ENCODE assay signal across 1 cellular context in the genomic region with DNA sequence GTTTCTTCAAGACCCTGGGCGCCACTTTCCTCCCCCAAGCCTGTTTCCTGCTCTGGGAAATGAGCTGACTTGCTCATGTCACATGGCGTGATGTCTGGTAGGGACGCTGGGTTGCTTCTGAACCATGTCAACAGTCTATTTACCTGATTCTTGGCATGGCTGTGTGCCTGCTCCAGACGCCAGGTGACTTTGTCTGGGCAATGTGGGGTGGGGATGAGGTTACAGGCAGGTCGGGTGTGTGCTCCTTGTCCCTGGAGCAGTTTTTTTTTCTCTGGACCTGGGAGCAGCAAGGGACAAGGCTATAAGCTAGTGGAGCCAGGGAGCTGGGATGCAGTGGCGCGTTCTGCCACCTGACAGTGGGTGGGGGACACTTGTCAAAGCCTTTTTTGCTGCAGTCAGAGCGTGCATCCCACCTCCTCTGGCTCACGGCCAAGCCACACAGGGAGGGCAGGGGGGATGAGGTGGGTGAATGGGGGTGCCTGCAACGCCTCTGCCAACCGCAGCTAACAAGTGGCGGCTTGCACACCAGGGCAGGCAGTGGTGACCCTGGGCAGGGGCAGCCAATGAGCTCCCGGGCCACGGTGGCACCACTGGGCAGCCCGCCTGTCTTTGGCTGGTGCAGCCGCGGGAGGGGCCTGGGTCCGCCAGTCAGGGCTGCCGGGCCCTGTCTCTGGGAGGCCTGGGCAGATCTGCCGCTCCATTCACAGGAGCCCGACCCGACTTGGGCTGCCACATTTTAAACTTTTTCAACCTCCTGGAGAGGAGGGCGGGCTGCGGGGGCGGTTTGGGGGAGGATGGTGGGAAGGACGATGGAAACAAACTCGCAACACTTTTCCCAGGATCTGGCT.
TF ChIP-seq lines count a peak whose summit lies in the region.

No MANE protein-coding gene starts in this region.

TF ChIP-seq in HepG2, 621 proteins besides CTCF, POLR2A, EP300 and RAD21 (continued from another document and continues in another):
- TF ChIP-seq, protein P1, sequence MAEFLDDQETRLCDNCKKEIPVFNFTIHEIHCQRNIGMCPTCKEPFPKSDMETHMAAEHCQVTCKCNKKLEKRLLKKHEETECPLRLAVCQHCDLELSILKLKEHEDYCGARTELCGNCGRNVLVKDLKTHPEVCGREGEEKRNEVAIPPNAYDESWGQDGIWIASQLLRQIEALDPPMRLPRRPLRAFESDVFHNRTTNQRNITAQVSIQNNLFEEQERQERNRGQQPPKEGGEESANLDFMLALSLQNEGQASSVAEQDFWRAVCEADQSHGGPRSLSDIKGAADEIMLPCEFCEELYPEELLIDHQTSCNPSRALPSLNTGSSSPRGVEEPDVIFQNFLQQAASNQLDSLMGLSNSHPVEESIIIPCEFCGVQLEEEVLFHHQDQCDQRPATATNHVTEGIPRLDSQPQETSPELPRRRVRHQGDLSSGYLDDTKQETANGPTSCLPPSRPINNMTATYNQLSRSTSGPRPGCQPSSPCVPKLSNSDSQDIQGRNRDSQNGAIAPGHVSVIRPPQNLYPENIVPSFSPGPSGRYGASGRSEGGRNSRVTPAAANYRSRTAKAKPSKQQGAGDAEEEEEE (CRISPR knock-in tag; IDR thresholded peaks at IDR 0.05; ENCODE audit: borderline replicate concordance) = peak; percentile 33; the same call in 1 of the 2 replicates
- TF ChIP-seq ZNF737 (CRISPR knock-in tag; IDR thresholded peaks at IDR 0.05; ENCODE audit: borderline replicate concordance) = no peak
- peak; percentile 99 for TF ChIP-seq RFXAP (CRISPR knock-in tag; IDR thresholded peaks at IDR 0.05; ENCODE audit: borderline replicate concordance)
- TF ChIP-seq DRAP1 (CRISPR knock-in tag; IDR thresholded peaks at IDR 0.05) = peak; percentile 73
- no peak; the same call in 1 of the 2 replicates for TF ChIP-seq ZFP90 (CRISPR knock-in tag; IDR thresholded peaks at IDR 0.05; ENCODE audit: borderline replicate concordance)
- TF ChIP-seq ZNF557 (CRISPR knock-in tag; IDR thresholded peaks at IDR 0.05) = no peak
- no peak for TF ChIP-seq U2AF1 (optimal IDR thresholded peaks at IDR 0.05; ENCODE audit: low read depth, low read length)
- TF ChIP-seq HMGA1 (CRISPR knock-in tag; conservative IDR thresholded peaks at IDR 0.05) = no peak
- TF ChIP-seq GABPA (IDR thresholded peaks at IDR 0.05; ENCODE audit: low read depth, low read length) = no peak
- no peak for TF ChIP-seq GABPA (CRISPR knock-in tag; IDR thresholded peaks at IDR 0.05; ENCODE audit: low read depth)
- TF ChIP-seq ZNF577 (CRISPR knock-in tag; IDR thresholded peaks at IDR 0.05; ENCODE audit: borderline replicate concordance, low read depth) = no peak
- no peak for TF ChIP-seq RELA (CRISPR knock-in tag; IDR thresholded peaks at IDR 0.05)
- no peak for TF ChIP-seq ZNF644 (CRISPR knock-in tag; IDR thresholded peaks at IDR 0.05; ENCODE audit: low read depth)
- no peak for TF ChIP-seq HNF4G (IDR thresholded peaks at IDR 0.05; ENCODE audit: borderline replicate concordance, low read depth, low read length)
- TF ChIP-seq HNF4G (CRISPR knock-in tag; IDR thresholded peaks at IDR 0.05; ENCODE audit: borderline replicate concordance, low read depth) = no peak
- peak; percentile 31; the same call in 1 of the 2 replicates for TF ChIP-seq RARA (CRISPR knock-in tag; IDR thresholded peaks at IDR 0.05)
- TF ChIP-seq, protein P2, sequence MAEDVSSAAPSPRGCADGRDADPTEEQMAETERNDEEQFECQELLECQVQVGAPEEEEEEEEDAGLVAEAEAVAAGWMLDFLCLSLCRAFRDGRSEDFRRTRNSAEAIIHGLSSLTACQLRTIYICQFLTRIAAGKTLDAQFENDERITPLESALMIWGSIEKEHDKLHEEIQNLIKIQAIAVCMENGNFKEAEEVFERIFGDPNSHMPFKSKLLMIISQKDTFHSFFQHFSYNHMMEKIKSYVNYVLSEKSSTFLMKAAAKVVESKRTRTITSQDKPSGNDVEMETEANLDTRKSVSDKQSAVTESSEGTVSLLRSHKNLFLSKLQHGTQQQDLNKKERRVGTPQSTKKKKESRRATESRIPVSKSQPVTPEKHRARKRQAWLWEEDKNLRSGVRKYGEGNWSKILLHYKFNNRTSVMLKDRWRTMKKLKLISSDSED (CRISPR knock-in tag; IDR thresholded peaks at IDR 0.05) = no peak
- TF ChIP-seq ZSCAN20 (CRISPR knock-in tag; IDR thresholded peaks at IDR 0.05; ENCODE audit: borderline replicate concordance) = no peak
- no peak; the same call in 1 of the 2 replicates for TF ChIP-seq ZNF510 (CRISPR knock-in tag; IDR thresholded peaks at IDR 0.05; ENCODE audit: low read depth)
- no peak for TF ChIP-seq TARDBP (CRISPR knock-in tag; IDR thresholded peaks at IDR 0.05)
- peak; percentile 53; the same call in 1 of the 2 replicates for TF ChIP-seq GTF3A (CRISPR knock-in tag; conservative IDR thresholded peaks at IDR 0.05)
- no peak for TF ChIP-seq NAIF1 (CRISPR knock-in tag; IDR thresholded peaks at IDR 0.05; ENCODE audit: borderline replicate concordance)
- TF ChIP-seq RXRA (CRISPR knock-in tag; IDR thresholded peaks at IDR 0.05) = peak; percentile 37; the same call in 1 of the 2 replicates
- TF ChIP-seq TAF15 (IDR thresholded peaks at IDR 0.05; ENCODE audit: low read depth, low read length, poor library complexity, severe bottlenecking) = no peak
- TF ChIP-seq CENPBD1 (CRISPR knock-in tag; IDR thresholded peaks at IDR 0.05; ENCODE audit: borderline replicate concordance, low read depth) = no peak; the same call in 1 of the 2 replicates
- TF ChIP-seq, protein P3, sequence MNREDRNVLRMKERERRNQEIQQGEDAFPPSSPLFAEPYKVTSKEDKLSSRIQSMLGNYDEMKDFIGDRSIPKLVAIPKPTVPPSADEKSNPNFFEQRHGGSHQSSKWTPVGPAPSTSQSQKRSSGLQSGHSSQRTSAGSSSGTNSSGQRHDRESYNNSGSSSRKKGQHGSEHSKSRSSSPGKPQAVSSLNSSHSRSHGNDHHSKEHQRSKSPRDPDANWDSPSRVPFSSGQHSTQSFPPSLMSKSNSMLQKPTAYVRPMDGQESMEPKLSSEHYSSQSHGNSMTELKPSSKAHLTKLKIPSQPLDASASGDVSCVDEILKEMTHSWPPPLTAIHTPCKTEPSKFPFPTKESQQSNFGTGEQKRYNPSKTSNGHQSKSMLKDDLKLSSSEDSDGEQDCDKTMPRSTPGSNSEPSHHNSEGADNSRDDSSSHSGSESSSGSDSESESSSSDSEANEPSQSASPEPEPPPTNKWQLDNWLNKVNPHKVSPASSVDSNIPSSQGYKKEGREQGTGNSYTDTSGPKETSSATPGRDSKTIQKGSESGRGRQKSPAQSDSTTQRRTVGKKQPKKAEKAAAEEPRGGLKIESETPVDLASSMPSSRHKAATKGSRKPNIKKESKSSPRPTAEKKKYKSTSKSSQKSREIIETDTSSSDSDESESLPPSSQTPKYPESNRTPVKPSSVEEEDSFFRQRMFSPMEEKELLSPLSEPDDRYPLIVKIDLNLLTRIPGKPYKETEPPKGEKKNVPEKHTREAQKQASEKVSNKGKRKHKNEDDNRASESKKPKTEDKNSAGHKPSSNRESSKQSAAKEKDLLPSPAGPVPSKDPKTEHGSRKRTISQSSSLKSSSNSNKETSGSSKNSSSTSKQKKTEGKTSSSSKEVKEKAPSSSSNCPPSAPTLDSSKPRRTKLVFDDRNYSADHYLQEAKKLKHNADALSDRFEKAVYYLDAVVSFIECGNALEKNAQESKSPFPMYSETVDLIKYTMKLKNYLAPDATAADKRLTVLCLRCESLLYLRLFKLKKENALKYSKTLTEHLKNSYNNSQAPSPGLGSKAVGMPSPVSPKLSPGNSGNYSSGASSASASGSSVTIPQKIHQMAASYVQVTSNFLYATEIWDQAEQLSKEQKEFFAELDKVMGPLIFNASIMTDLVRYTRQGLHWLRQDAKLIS (CRISPR knock-in tag; IDR thresholded peaks at IDR 0.05) = peak; percentile 18; the same call in 1 of the 2 replicates
- TF ChIP-seq IKZF1 (IDR thresholded peaks at IDR 0.05) = no peak
- no peak for TF ChIP-seq CHCHD3 (CRISPR knock-in tag; IDR thresholded peaks at IDR 0.05)
- TF ChIP-seq MXD3 (CRISPR knock-in tag; IDR thresholded peaks at IDR 0.05) = no peak
- TF ChIP-seq NFKB2 (CRISPR knock-in tag; IDR thresholded peaks at IDR 0.05; ENCODE audit: borderline replicate concordance) = no peak
- TF ChIP-seq SALL2 (CRISPR knock-in tag; IDR thresholded peaks at IDR 0.05) = peak; percentile 27; the same call in 1 of the 2 replicates
- no peak for TF ChIP-seq GTF2F1 (IDR thresholded peaks at IDR 0.05; ENCODE audit: low read length)
- no peak for TF ChIP-seq FOXA1 (IDR thresholded peaks at IDR 0.05)
- TF ChIP-seq FOXA1 (CRISPR knock-in tag; IDR thresholded peaks at IDR 0.05) = peak; percentile 25; the same call in 1 of the 2 replicates
- TF ChIP-seq, protein P4, sequence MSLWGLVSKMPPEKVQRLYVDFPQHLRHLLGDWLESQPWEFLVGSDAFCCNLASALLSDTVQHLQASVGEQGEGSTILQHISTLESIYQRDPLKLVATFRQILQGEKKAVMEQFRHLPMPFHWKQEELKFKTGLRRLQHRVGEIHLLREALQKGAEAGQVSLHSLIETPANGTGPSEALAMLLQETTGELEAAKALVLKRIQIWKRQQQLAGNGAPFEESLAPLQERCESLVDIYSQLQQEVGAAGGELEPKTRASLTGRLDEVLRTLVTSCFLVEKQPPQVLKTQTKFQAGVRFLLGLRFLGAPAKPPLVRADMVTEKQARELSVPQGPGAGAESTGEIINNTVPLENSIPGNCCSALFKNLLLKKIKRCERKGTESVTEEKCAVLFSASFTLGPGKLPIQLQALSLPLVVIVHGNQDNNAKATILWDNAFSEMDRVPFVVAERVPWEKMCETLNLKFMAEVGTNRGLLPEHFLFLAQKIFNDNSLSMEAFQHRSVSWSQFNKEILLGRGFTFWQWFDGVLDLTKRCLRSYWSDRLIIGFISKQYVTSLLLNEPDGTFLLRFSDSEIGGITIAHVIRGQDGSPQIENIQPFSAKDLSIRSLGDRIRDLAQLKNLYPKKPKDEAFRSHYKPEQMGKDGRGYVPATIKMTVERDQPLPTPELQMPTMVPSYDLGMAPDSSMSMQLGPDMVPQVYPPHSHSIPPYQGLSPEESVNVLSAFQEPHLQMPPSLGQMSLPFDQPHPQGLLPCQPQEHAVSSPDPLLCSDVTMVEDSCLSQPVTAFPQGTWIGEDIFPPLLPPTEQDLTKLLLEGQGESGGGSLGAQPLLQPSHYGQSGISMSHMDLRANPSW (CRISPR knock-in tag; IDR thresholded peaks at IDR 0.05; ENCODE audit: borderline replicate concordance) = peak; percentile 72; the same call in 1 of the 2 replicates
- 0 out of 2 replicates have a peak, but pooled peaks have one; percentile 44 for TF ChIP-seq REL (CRISPR knock-in tag; conservative IDR thresholded peaks at IDR 0.05)
- TF ChIP-seq ZMYM4 (CRISPR knock-in tag; IDR thresholded peaks at IDR 0.05) = peak; percentile 75
- TF ChIP-seq HIVEP1 (CRISPR knock-in tag; IDR thresholded peaks at IDR 0.05) = peak; percentile 33; the same call in 1 of the 2 replicates
- no peak for TF ChIP-seq HMG20B (CRISPR knock-in tag; conservative IDR thresholded peaks at IDR 0.05)
- TF ChIP-seq ZNF282 (IDR thresholded peaks at IDR 0.05; ENCODE audit: partially characterized antibody) = no peak
- no peak for TF ChIP-seq CEBPB (IDR thresholded peaks at IDR 0.05; ENCODE audit: borderline replicate concordance, low read depth, low read length)
- TF ChIP-seq YY1 (IDR thresholded peaks at IDR 0.05; ENCODE audit: insufficient read depth, insufficient replicate concordance, low read depth, low read length) = peak; percentile 20
- no peak for TF ChIP-seq BRCA1 (CRISPR knock-in tag; IDR thresholded peaks at IDR 0.05)
- TF ChIP-seq, protein P5, sequence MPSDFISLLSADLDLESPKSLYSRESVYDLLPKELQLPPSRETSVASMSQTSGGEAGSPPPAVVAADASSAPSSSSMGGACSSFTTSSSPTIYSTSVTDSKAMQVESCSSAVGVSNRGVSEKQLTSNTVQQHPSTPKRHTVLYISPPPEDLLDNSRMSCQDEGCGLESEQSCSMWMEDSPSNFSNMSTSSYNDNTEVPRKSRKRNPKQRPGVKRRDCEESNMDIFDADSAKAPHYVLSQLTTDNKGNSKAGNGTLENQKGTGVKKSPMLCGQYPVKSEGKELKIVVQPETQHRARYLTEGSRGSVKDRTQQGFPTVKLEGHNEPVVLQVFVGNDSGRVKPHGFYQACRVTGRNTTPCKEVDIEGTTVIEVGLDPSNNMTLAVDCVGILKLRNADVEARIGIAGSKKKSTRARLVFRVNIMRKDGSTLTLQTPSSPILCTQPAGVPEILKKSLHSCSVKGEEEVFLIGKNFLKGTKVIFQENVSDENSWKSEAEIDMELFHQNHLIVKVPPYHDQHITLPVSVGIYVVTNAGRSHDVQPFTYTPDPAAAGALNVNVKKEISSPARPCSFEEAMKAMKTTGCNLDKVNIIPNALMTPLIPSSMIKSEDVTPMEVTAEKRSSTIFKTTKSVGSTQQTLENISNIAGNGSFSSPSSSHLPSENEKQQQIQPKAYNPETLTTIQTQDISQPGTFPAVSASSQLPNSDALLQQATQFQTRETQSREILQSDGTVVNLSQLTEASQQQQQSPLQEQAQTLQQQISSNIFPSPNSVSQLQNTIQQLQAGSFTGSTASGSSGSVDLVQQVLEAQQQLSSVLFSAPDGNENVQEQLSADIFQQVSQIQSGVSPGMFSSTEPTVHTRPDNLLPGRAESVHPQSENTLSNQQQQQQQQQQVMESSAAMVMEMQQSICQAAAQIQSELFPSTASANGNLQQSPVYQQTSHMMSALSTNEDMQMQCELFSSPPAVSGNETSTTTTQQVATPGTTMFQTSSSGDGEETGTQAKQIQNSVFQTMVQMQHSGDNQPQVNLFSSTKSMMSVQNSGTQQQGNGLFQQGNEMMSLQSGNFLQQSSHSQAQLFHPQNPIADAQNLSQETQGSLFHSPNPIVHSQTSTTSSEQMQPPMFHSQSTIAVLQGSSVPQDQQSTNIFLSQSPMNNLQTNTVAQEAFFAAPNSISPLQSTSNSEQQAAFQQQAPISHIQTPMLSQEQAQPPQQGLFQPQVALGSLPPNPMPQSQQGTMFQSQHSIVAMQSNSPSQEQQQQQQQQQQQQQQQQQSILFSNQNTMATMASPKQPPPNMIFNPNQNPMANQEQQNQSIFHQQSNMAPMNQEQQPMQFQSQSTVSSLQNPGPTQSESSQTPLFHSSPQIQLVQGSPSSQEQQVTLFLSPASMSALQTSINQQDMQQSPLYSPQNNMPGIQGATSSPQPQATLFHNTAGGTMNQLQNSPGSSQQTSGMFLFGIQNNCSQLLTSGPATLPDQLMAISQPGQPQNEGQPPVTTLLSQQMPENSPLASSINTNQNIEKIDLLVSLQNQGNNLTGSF (CRISPR knock-in tag; IDR thresholded peaks at IDR 0.05) = no peak
- TF ChIP-seq KDM3A (CRISPR knock-in tag; IDR thresholded peaks at IDR 0.05; ENCODE audit: low read depth) = no peak; the same call in 1 of the 2 replicates
